Comparison of ENCODE assay signal across 25 cellular contexts in genomic region chr6:168214586-168215104, GRCh38.
DNase-seq lines count a peak whose midpoint lies in the region; ATAC-seq, FAIRE-seq and TF ChIP-seq lines count a peak whose summit lies in the region.
"Had no signal": no experiment of that assay in that cellular context is flagged by ENCODE, and none has a peak within 500 bp of the region (broad histone marks: within the 10 kb centered on the region; RNA-seq: fewer than 3 reads in every experiment).

No MANE protein-coding gene starts in this region.

- FAIRE-seq in K562 (lab: Jason Lieb, UNC), result no peak

- peak; percentile 54; the same call in 2 of the 3 replicates for ATAC-seq in K562
- ATAC-seq: SK-N-SH treated with all-trans-retinoic acid at 6 μM for 48 hours had no signal

- H3K4me1 ChIP-seq in K562 (replicated peaks in 1 of 2; ENCODE audit: control insufficient read depth in 2 of 2, insufficient read depth in 2 of 2, low read length in 2 of 2), result peaks cover 0 to 4% of the 10 kb centered on the region in 2 experiments; a peak in 2 of 5 replicates
- H3K4me1 ChIP-seq in neural progenitor cell, result peaks cover 42% of the 10 kb centered on the region
- no peaks in the 10 kb centered on the region for H3K4me1 ChIP-seq in adrenal gland (replicated peaks in 1 of 2)
- H3K4me1 ChIP-seq: HAP-1, Peyer's patch, SJCRH30 had no signal

- TF ChIP-seq POLR2A in K562 (conservative IDR thresholded peaks at IDR 0.05) (no peak), adrenal gland (IDR thresholded peaks at IDR 0.05) (no peak)

- H3K36me3 ChIP-seq in H7 (replicated peaks; ENCODE audit: control insufficient read depth, insufficient read depth, low read length), result no peaks in the 10 kb centered on the region
- no peaks in the 10 kb centered on the region for H3K36me3 ChIP-seq in K562 (ENCODE audit: control insufficient read depth, insufficient read depth, low read length)
- no peaks in the 10 kb centered on the region for H3K36me3 ChIP-seq in neural progenitor cell
- H3K36me3 ChIP-seq in adrenal gland (replicated peaks in 1 of 2), result no peaks in the 10 kb centered on the region
- H3K36me3 ChIP-seq: HAP-1, Peyer's patch, SJCRH30 had no signal

- BruUV-seq in K562 (replicated peaks; lab: Mats Ljungman, UMichigan), result no TSS peak

- no peaks in the 10 kb centered on the region; the same call in 1 of the 2 replicates for H3K9me3 ChIP-seq in K562 (replicated peaks; ENCODE audit: control insufficient read depth, insufficient read depth, low read depth, low read length)
- no peaks in the 10 kb centered on the region for H3K9me3 ChIP-seq in neural progenitor cell (ENCODE audit: low read depth)
- no peaks in the 10 kb centered on the region for H3K9me3 ChIP-seq in adrenal gland (replicated peaks in 1 of 3)
- H3K9me3 ChIP-seq: HAP-1, Peyer's patch, SJCRH30 had no signal

- no peaks in the 10 kb centered on the region for H3K9me1 ChIP-seq in K562 (ENCODE audit: control insufficient read depth, insufficient read depth, low read length)

- H3K9ac ChIP-seq in K562 (ENCODE audit: insufficient read depth in 1 of 2, low read depth in 2 of 2, low read length in 2 of 2) (no peak overlapping the region), neural progenitor cell (no peak overlapping the region)
- H3K9ac ChIP-seq: GM23248 had no signal

- CTCF ChIA-PET in K562 (lab: Yijun Ruan, JAX; ENCODE audit: low intra/inter-chr PET ratio), result no interaction called here

- no peak for TF ChIP-seq RAD21 in K562 (CRISPR knock-in tag; conservative IDR thresholded peaks at IDR 0.05 in 1 of 2, IDR thresholded peaks at IDR 0.05 in 1 of 2)

- H3F3A ChIP-seq in neural progenitor cell (ENCODE audit: low read depth), result peaks cover 19% of the 10 kb centered on the region

- H3K4me2 ChIP-seq in K562 (ENCODE audit: insufficient read depth, low read length) (no peak overlapping the region), neural progenitor cell (no peak overlapping the region)

- in situ Hi-C loops in K562 (cut with MboI), result no loop called here

- no peak for TF ChIP-seq EP300 in K562 (IDR thresholded peaks at IDR 0.05; ENCODE audit: low read length)

- H3K9me3 Mint-ChIP-seq in neural progenitor cell, result peaks cover 6% of the 10 kb centered on the region

- H2AFZ ChIP-seq in K562 (ENCODE audit: low read depth, low read length) (no peak overlapping the region), neural progenitor cell (replicated peaks) (no peak overlapping the region)
- H2AFZ ChIP-seq: GM23248 had no signal

- H3K27me3 ChIP-seq in H7 (ENCODE audit: control insufficient read depth, insufficient read depth, low read length) (peaks cover 1% of the 10 kb centered on the region; the same call in 1 of the 2 replicates), K562 (ENCODE audit: control insufficient read depth in 2 of 2, insufficient read depth in 2 of 2, low read length in 2 of 2) (peaks cover 63 to 71% of the 10 kb centered on the region in 2 experiments), neural progenitor cell (no peaks in the 10 kb centered on the region), adrenal gland (no peaks in the 10 kb centered on the region)
- H3K27me3 ChIP-seq: Peyer's patch had no signal

- no peak overlapping the region for H3K27ac ChIP-seq in K562 (ENCODE audit: extremely low read depth, low read depth, low read length)
- H3K27ac ChIP-seq in neural progenitor cell, result no peak overlapping the region
- H3K27ac ChIP-seq in adrenal gland, result no peak overlapping the region
- H3K27ac ChIP-seq: GM23248, Peyer's patch, SJCRH30 had no signal

- H3K27me3 Mint-ChIP-seq in neural progenitor cell (ENCODE audit: insufficient read depth, low read depth), result peaks cover 26% of the 10 kb centered on the region
- H3K27me3 Mint-ChIP-seq: IgD-negative memory B cell had no signal

- intact Hi-C loops in K562 (cut with micrococcal nuclease), result no loop called here
- intact Hi-C loops in adrenal gland (cut with DNase I), result no loop called here

- WGBS in K562 (ENCODE audit: insufficient coverage, low coverage, missing lambda C conversion rate), result 2% methylated on average over 12 of the region's 17 CpGs
- 76 to 87% (median 85%) methylated on average over 14 to 17 of the region's 17 CpGs for WGBS in adrenal gland, 4 donors

- peaks cover 53% of the 10 kb centered on the region for H3K4me1 Mint-ChIP-seq in neural progenitor cell
- H3K4me1 Mint-ChIP-seq: CD14-positive monocyte; CD8-positive, alpha-beta memory T cell; IgD-negative memory B cell had no signal

- peak; percentile 47 for DNase-seq in H7
- DNase-seq in K562 (ENCODE audit: extremely low read depth in 1 of 4, low spot score in 3 of 4), result no peak
- DNase-seq in neural progenitor cell (ENCODE audit: low spot score), result no peak
- no peak for DNase-seq in stimulated activated CD4-positive, alpha-beta T cell treated with anti-CD3 and anti-CD28 coated beads, Interleukin-15, amount 100 ng/mL, for 24 hours
- DNase-seq in DMS53 treated with DMSO at 0.1 percent for 48 hours (lab: John Stamatoyannopoulos, UW; ENCODE audit: unreplicated experiment), result no peak
- DNase-seq in adrenal gland, result no peak
- no peak for DNase-seq in RPMI8226
- DNase-seq: CD8-positive, alpha-beta memory T cell; DND-41; HFFc6; NCI-H1092 treated with DMSO at 0.1 percent for 48 hours; NCI-H1436; NCI-H187; NCI-H2081 treated with DMSO at 0.1 percent for 48 hours; NCI-H2171; NCI-H226; NCI-H510A; NCI-H69; SJCRH30 had no signal

- no peaks in the 10 kb centered on the region for H3K79me2 ChIP-seq in K562 (ENCODE audit: control insufficient read depth, insufficient read depth, low read length)
- no peaks in the 10 kb centered on the region for H3K79me2 ChIP-seq in neural progenitor cell (ENCODE audit: low read depth)

- H3K36me3 Mint-ChIP-seq in neural progenitor cell, result no peaks in the 10 kb centered on the region
- H3K36me3 Mint-ChIP-seq: CD14-positive monocyte; CD8-positive, alpha-beta memory T cell; IgD-negative memory B cell had no signal

- H4K20me1 ChIP-seq in K562 (replicated peaks; ENCODE audit: control insufficient read depth, insufficient read depth, low read length), result peaks cover 8% of the 10 kb centered on the region; the same call in 1 of the 2 replicates
- no peaks in the 10 kb centered on the region for H4K20me1 ChIP-seq in neural progenitor cell (ENCODE audit: low read depth)

- no peak for TF ChIP-seq CTCF in K562 (IDR thresholded peaks at IDR 0.05 in 2 of 3, conservative IDR thresholded peaks at IDR 0.05 in 1 of 3; ENCODE audit: insufficient read depth in 2 of 3, low read depth in 1 of 3, low read length in 3 of 3)
- no peak for TF ChIP-seq CTCF in neural progenitor cell (IDR thresholded peaks at IDR 0.05)
- TF ChIP-seq CTCF in adrenal gland (IDR thresholded peaks at IDR 0.05), result no peak

- peak overlapping the region; percentile 47 for H3K27ac Mint-ChIP-seq in neural progenitor cell
- H3K27ac Mint-ChIP-seq: CD14-positive monocyte; CD8-positive, alpha-beta memory T cell; HFFc6; IgD-negative memory B cell had no signal

- no peak overlapping the region for H3K4me3 ChIP-seq in H7 (ENCODE audit: insufficient read depth, low read depth, low read length)
- no peak overlapping the region for H3K4me3 ChIP-seq in K562
- no peak overlapping the region for H3K4me3 ChIP-seq in neural progenitor cell
- H3K4me3 ChIP-seq in adrenal gland, result no peak overlapping the region
- H3K4me3 ChIP-seq: GM23248, HAP-1, Peyer's patch, SJCRH30 had no signal

- H3K4me3 Mint-ChIP-seq in neural progenitor cell, result no peak overlapping the region
- H3K4me3 Mint-ChIP-seq: CD14-positive monocyte; CD8-positive, alpha-beta memory T cell; HFFc6; IgD-negative memory B cell had no signal

- POLR2A ChIA-PET in K562 (lab: Yijun Ruan, JAX), result no interaction called here

TF ChIP-seq in K562, 482 proteins besides CTCF, POLR2A, EP300 and RAD21:
- no peak for TF ChIP-seq CEBPG (CRISPR knock-in tag; IDR thresholded peaks at IDR 0.05)
- no peak for TF ChIP-seq CEBPG (tag; conservative IDR thresholded peaks at IDR 0.05 in 1 of 2, IDR thresholded peaks at IDR 0.05 in 1 of 2)
- TF ChIP-seq ZKSCAN8 (CRISPR knock-in tag; IDR thresholded peaks at IDR 0.05), result no peak
